In the genomic region with DNA sequence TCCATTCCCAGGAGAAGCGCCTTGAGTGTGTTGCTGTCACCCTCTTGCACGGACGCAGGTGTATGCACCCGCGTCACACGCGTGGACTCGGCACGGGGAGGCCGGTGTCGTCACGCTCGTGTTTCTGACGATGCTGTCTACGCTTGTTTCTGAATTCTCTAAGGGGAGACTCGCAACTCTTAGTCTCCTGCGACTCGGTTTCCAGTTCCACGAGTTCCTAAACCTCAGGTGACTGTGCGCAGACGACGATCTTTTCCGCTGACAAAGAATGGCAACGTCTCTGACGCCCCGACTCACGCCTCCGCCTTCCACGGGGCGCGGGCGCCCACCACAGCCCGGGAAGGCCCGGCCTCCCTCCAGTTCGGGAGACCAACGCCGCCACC, we compare ENCODE assay signal across 7 cellular contexts. TPM values are rescaled to one million over a fixed set of nuclear protein-coding genes. Genes with fewer than 3 reads are reported as not detected.
DNase-seq lines count a peak whose midpoint lies in the region; ATAC-seq, FAIRE-seq and TF ChIP-seq lines count a peak whose summit lies in the region.

No MANE protein-coding gene starts in this region.

- H3K36me3 Mint-ChIP-seq in IgD-negative memory B cell: peaks cover 3% of the 10 kb centered on the region
- peaks cover 4 to 13% (median 5%) of the 10 kb centered on the region in 3 donors for H3K36me3 Mint-ChIP-seq in immature natural killer cell
- peaks cover 88% of the 10 kb centered on the region for H3K36me3 Mint-ChIP-seq in stimulated activated effector memory CD8-positive, alpha-beta T cell treated with anti-CD3 and anti-CD28 coated beads, Interleukin-12 subunit alpha, Interleukin-12 subunit beta, amount 100 ng/mL, for 72 hours

- peak overlapping the region; percentile 30; the same call in 1 of the 2 replicates for H2AFZ ChIP-seq in GM12878 (ENCODE audit: control insufficient read depth, low read depth, low read length)

- H3K4me1 ChIP-seq in GM12878 (ENCODE audit: control insufficient read depth, insufficient read depth, low read length): peaks cover 5% of the 10 kb centered on the region

- TF ChIP-seq RAD21 in GM12878 (IDR thresholded peaks at IDR 0.05; ENCODE audit: insufficient read depth, low read depth, low read length): no peak

- no peak for TF ChIP-seq POLR2A in GM12878 (IDR thresholded peaks at IDR 0.05; ENCODE audit: low read depth, low read length)

- RAD21 ChIA-PET in GM12878 (lab: Charles Lee; ENCODE audit: unreplicated experiment): interaction anchor here (1.1 to 3.1 kb wide), 6 partner anchors 11 to 163 kb away, joined by 4 to 9 read pairs (median 4); a partner anchor contains a TSS

- H3K36me3 ChIP-seq in GM12878 (ENCODE audit: control insufficient read depth in 2 of 2, insufficient read depth in 2 of 2, low read length in 1 of 2): peaks cover 0 to 8% of the 10 kb centered on the region in 2 experiments; a peak in 2 of 4 replicates

- BruUV-seq in GM12878 (replicated peaks; lab: Mats Ljungman, UMichigan): TSS peak; percentile 78

- H4K20me1 ChIP-seq in GM12878 (ENCODE audit: control insufficient read depth, insufficient read depth): peaks cover 3% of the 10 kb centered on the region; the same call in 1 of the 2 replicates

- CTCF ChIA-PET in GM12878 (lab: Yijun Ruan, JAX): interaction anchor here (1.2 to 2.1 kb wide), 2 partner anchors 9 to 26 kb away, joined by 6 to 8 read pairs; no protein-coding TSS in a partner anchor

- H3K9me3 ChIP-seq in GM12878 (replicated peaks; ENCODE audit: control insufficient read depth, insufficient read depth, low read length): no peaks in the 10 kb centered on the region

- peak overlapping the region; percentile 92 for H3K9ac ChIP-seq in GM12878 (ENCODE audit: control insufficient read depth, insufficient read depth, low read length)

- ATAC-seq in GM19438 (IDR thresholded peaks at IDR 0.05; ENCODE audit: low read depth, unreplicated experiment): peak; percentile 10
- ATAC-seq in GM12878: no peak
- peak; percentile 49 for ATAC-seq in stimulated activated effector memory CD8-positive, alpha-beta T cell treated with anti-CD3 and anti-CD28 coated beads, Interleukin-12 subunit alpha, Interleukin-12 subunit beta, amount 100 ng/mL, for 72 hours

- H3K4me3 Mint-ChIP-seq in IgD-negative memory B cell (peak overlapping the region; percentile 91 to 99 (median 97)), immature natural killer cell (peak overlapping the region; percentile 93 to 98 (median 95))
- H3K4me3 Mint-ChIP-seq in stimulated activated effector memory CD8-positive, alpha-beta T cell treated with anti-CD3 and anti-CD28 coated beads, Interleukin-12 subunit alpha, Interleukin-12 subunit beta, amount 100 ng/mL, for 72 hours: peak overlapping the region; percentile 93

- no peak for TF ChIP-seq EP300 in GM12878 (IDR thresholded peaks at IDR 0.05; ENCODE audit: borderline replicate concordance in 1 of 2, control insufficient read depth in 1 of 2, low read depth in 2 of 2, low read length in 2 of 2)

- peak overlapping the region; percentile 73 for H3K4me3 ChIP-seq in GM12878

- peak overlapping the region; percentile 96 for H3K27ac ChIP-seq in GM12878 (ENCODE audit: control insufficient read depth, insufficient read depth)

- peak overlapping the region; percentile 95 for H3K4me2 ChIP-seq in GM12878 (ENCODE audit: control insufficient read depth, insufficient read depth)

- DNase-seq in GM12878 (ENCODE audit: low read depth, low spot score) (no peak), immature natural killer cell (no peak), RCC 7860 (ENCODE audit: low spot score) (no peak), middle frontal gyrus (ENCODE audit: extremely low spot score, low spot score) (no peak)
- no peak for DNase-seq in stimulated activated effector memory CD8-positive, alpha-beta T cell treated with anti-CD3 and anti-CD28 coated beads, Interleukin-12 subunit alpha, Interleukin-12 subunit beta, amount 100 ng/mL, for 72 hours (ENCODE audit: low spot score in 2 of 2)

- peaks cover 81% of the 10 kb centered on the region for H3K79me2 ChIP-seq in GM12878 (ENCODE audit: control insufficient read depth, insufficient read depth, low read length)

- 1% methylated on average over 35 of the region's 37 CpGs for WGBS in GM12878 (ENCODE audit: insufficient coverage, insufficient replicate concordance, low lambda C conversion rate, missing lambda C conversion rate)

- POLR2A ChIA-PET in GM12878 (lab: Charles Lee): interaction anchor here (0.6 to 3.6 kb wide), 7 partner anchors 10 to 180 kb away, joined by 3 to 19 read pairs (median 5); no protein-coding TSS in a partner anchor

- H3K27ac Mint-ChIP-seq in IgD-negative memory B cell (peak overlapping the region; percentile 98 to 100 (median 99)), immature natural killer cell (peak overlapping the region; percentile 98 to 100 (median 99))
- H3K27ac Mint-ChIP-seq in stimulated activated effector memory CD8-positive, alpha-beta T cell treated with anti-CD3 and anti-CD28 coated beads, Interleukin-12 subunit alpha, Interleukin-12 subunit beta, amount 100 ng/mL, for 72 hours: peak overlapping the region; percentile 97

- H3K27me3 Mint-ChIP-seq in IgD-negative memory B cell (no peaks in the 10 kb centered on the region), immature natural killer cell (ENCODE audit: low read depth in 3 of 3) (peaks cover 27 to 37% (median 28%) of the 10 kb centered on the region in 3 donors)

- H3K4me1 Mint-ChIP-seq in IgD-negative memory B cell (peaks cover 49 to 52% (median 50%) of the 10 kb centered on the region in 3 donors), immature natural killer cell (peaks cover 66 to 82% of the 10 kb centered on the region in 2 donors)
- peaks cover 51% of the 10 kb centered on the region for H3K4me1 Mint-ChIP-seq in stimulated activated effector memory CD8-positive, alpha-beta T cell treated with anti-CD3 and anti-CD28 coated beads, Interleukin-12 subunit alpha, Interleukin-12 subunit beta, amount 100 ng/mL, for 72 hours

- no peak for TF ChIP-seq CTCF in GM12878 (IDR thresholded peaks at IDR 0.05 in 2 of 3, conservative IDR thresholded peaks at IDR 0.05 in 1 of 3; ENCODE audit: control insufficient read depth in 2 of 3, extremely low read depth in 1 of 3, insufficient read depth in 1 of 3, low read depth in 3 of 3, low read length in 3 of 3)

- intact Hi-C loops in GM12878 (cut with micrococcal nuclease; ENCODE audit: unreplicated experiment): loop anchor here (2.0 kb wide), 1 partner anchor 118 kb away; a partner anchor contains a TSS

- no peaks in the 10 kb centered on the region for H3K27me3 ChIP-seq in GM12878 (replicated peaks in 1 of 2; ENCODE audit: control insufficient read depth in 2 of 2, insufficient read depth in 2 of 2, low read length in 1 of 2)

- in situ Hi-C loops in GM12878 (cut with MboI): no loop called here

- SMC1A ChIA-PET in GM12878 (lab: Charles Lee; ENCODE audit: uncharacterized antibody, unreplicated experiment): interaction anchor here (0.6 to 1.9 kb wide), 2 partner anchors 10 to 55 kb away, joined by 4 to 6 read pairs; no protein-coding TSS in a partner anchor

- FAIRE-seq in GM12878 (lab: Jason Lieb, UNC) (no peak), RCC 7860 (lab: Jason Lieb, UNC) (no peak)

- no peaks in the 10 kb centered on the region for H3K9me3 Mint-ChIP-seq in IgD-negative memory B cell
- H3K9me3 Mint-ChIP-seq in immature natural killer cell: no peaks in the 10 kb centered on the region
- H3K9me3 Mint-ChIP-seq in stimulated activated effector memory CD8-positive, alpha-beta T cell treated with anti-CD3 and anti-CD28 coated beads, Interleukin-12 subunit alpha, Interleukin-12 subunit beta, amount 100 ng/mL, for 72 hours: no peaks in the 10 kb centered on the region

RNA-seq across cellular contexts. Expression of a gene that starts 0.6 kb away (rescaled TPM):
- polyA plus RNA-seq in IgD-negative memory B cell: 54.8 TPM
- total RNA-seq in GM12878 (2013; cell fraction: nucleolus; rRNA removed): 154 and 155 TPM in 2 replicates
- 112 and 150 TPM in 2 replicates for total RNA-seq in GM12878 (2014; rRNA removed)
- 152 and 163 TPM in 2 replicates for total RNA-seq in GM12878 (2014; rRNA removed; fragmentation: Illumina TruSeq; extraction: Trizol)
- total RNA-seq in GM12878 (2021): 85.5 and 88.4 TPM in 2 replicates
- polyA plus RNA-seq in GM12878 (2011; ENCODE audit: low read depth): 57.8 TPM
- polyA plus RNA-seq in GM12878 (2011; rRNA removed): 216 and 332 TPM in 2 replicates
- 66.6 and 66.7 TPM in 2 replicates for polyA plus RNA-seq in GM12878 (2011; cell fraction: cytosol; rRNA removed)
- polyA plus RNA-seq in GM12878 (2011; cell fraction: nucleus; rRNA removed): 108 and 119 TPM in 2 replicates
- polyA plus RNA-seq in GM12878 (2012): 79.7 and 106 TPM in 2 replicates
- 156 and 224 TPM in 2 replicates for polyA plus RNA-seq in GM12878 (2014; fragmentation: Illumina TruSeq; extraction: Trizol)
- 100 to 1,000 TPM; 156 to 223 TPM for polyA plus RNA-seq in GM12878 (2014; fragmentation: Nextera tagmentation; extraction: Ambion mirVana)
- polyA plus RNA-seq in GM12878 (2014; rRNA removed): 129 and 158 TPM in 2 replicates
- 100 to 1,000 TPM; 202 to 206 TPM for polyA plus RNA-seq in GM12878 (2016; fragmentation: Nextera tagmentation; extraction: Ambion mirVana)
- polyA minus RNA-seq in GM12878 (2011; rRNA and poly(A)+ RNA removed): 82.4 and 96.9 TPM in 2 replicates
- polyA minus RNA-seq in GM12878 (2011; cell fraction: cytosol; rRNA and poly(A)+ RNA removed): 27.1 and 29.8 TPM in 2 replicates
- polyA minus RNA-seq in GM12878 (2011; cell fraction: nucleus; rRNA and poly(A)+ RNA removed): 39.7 and 57.8 TPM in 2 replicates
- polyA plus RNA-seq in immature natural killer cell: 100 to 1,000 TPM in 1 of 3 donors, 10 to 100 TPM in 2; 62.3 to 113 (median 95.9) TPM

RNA-seq across cellular contexts. Expression of a gene that starts 7.8 kb away (rescaled TPM):
- polyA plus RNA-seq in IgD-negative memory B cell (14.7 TPM), GM12878 (2011; rRNA removed) (9.7 and 10.5 TPM in 2 replicates), GM12878 (2014; fragmentation: Illumina TruSeq; extraction: Trizol) (6.4 and 6.6 TPM in 2 replicates), GM12878 (2014; fragmentation: Nextera tagmentation; extraction: Ambion mirVana) (1 to 10 TPM; 1.9 to 2.5 TPM), GM12878 (2014; rRNA removed) (8.4 and 8.8 TPM in 2 replicates), GM12878 (2016; fragmentation: Nextera tagmentation; extraction: Ambion mirVana) (1 to 10 TPM; 6.5 to 7.7 TPM), immature natural killer cell (10 to 100 TPM; 16.7 to 32.2 (median 26.5) TPM)
- total RNA-seq in GM12878 (2013; cell fraction: nucleolus; rRNA removed): 35.7 and 36.6 TPM in 2 replicates
- total RNA-seq in GM12878 (2014; rRNA removed) (8.0 and 8.5 TPM in 2 replicates), GM12878 (2014; rRNA removed; fragmentation: Illumina TruSeq; extraction: Trizol) (6.1 and 6.3 TPM in 2 replicates), GM12878 (2021) (9.0 and 11.1 TPM in 2 replicates)
- 5.1 TPM for polyA plus RNA-seq in GM12878 (2011; ENCODE audit: low read depth)
- 10.4 and 10.9 TPM in 2 replicates for polyA plus RNA-seq in GM12878 (2011; cell fraction: cytosol; rRNA removed)
- polyA plus RNA-seq in GM12878 (2011; cell fraction: nucleus; rRNA removed): 31.1 and 31.4 TPM in 2 replicates
- polyA plus RNA-seq in GM12878 (2012): 6.1 and 8.4 TPM in 2 replicates
- 25.3 and 25.7 TPM in 2 replicates for polyA minus RNA-seq in GM12878 (2011; rRNA and poly(A)+ RNA removed)
- polyA minus RNA-seq in GM12878 (2011; cell fraction: cytosol; rRNA and poly(A)+ RNA removed): 4.1 and 12.3 TPM in 2 replicates
- 12.3 and 15.5 TPM in 2 replicates for polyA minus RNA-seq in GM12878 (2011; cell fraction: nucleus; rRNA and poly(A)+ RNA removed)

RNA-seq across cellular contexts. Expression of a gene that starts 22.7 kb away (rescaled TPM):
- polyA plus RNA-seq in IgD-negative memory B cell (not detected), GM12878 (2011; rRNA removed) (not detected in 2 replicates), GM12878 (2014; fragmentation: Illumina TruSeq; extraction: Trizol) (0.06 TPM in 1 of 2 replicates, not detected in the other), GM12878 (2014; fragmentation: Nextera tagmentation; extraction: Ambion mirVana) (not detected), GM12878 (2014; rRNA removed) (not detected in 2 replicates), GM12878 (2016; fragmentation: Nextera tagmentation; extraction: Ambion mirVana) (not detected), immature natural killer cell (under 1 TPM in 1 of 3 donors, not detected in 2; 0.19 TPM)
- total RNA-seq in GM12878 (2013; cell fraction: nucleolus; rRNA removed): not detected in 2 replicates
- total RNA-seq in GM12878 (2014; rRNA removed) (not detected in 2 replicates), GM12878 (2014; rRNA removed; fragmentation: Illumina TruSeq; extraction: Trizol) (not detected in 2 replicates), GM12878 (2021) (not detected in 2 replicates)
- polyA plus RNA-seq in GM12878 (2011; ENCODE audit: low read depth): not detected
- polyA plus RNA-seq in GM12878 (2011; cell fraction: cytosol; rRNA removed): not detected in 2 replicates
- not detected in 2 replicates for polyA plus RNA-seq in GM12878 (2011; cell fraction: nucleus; rRNA removed)
- polyA plus RNA-seq in GM12878 (2012): not detected in 2 replicates
- not detected in 2 replicates for polyA minus RNA-seq in GM12878 (2011; rRNA and poly(A)+ RNA removed)
- polyA minus RNA-seq in GM12878 (2011; cell fraction: cytosol; rRNA and poly(A)+ RNA removed): not detected in 2 replicates
- polyA minus RNA-seq in GM12878 (2011; cell fraction: nucleus; rRNA and poly(A)+ RNA removed): not detected in 2 replicates
